1 cellular context compared by ENCODE assay signal in the genomic region with DNA sequence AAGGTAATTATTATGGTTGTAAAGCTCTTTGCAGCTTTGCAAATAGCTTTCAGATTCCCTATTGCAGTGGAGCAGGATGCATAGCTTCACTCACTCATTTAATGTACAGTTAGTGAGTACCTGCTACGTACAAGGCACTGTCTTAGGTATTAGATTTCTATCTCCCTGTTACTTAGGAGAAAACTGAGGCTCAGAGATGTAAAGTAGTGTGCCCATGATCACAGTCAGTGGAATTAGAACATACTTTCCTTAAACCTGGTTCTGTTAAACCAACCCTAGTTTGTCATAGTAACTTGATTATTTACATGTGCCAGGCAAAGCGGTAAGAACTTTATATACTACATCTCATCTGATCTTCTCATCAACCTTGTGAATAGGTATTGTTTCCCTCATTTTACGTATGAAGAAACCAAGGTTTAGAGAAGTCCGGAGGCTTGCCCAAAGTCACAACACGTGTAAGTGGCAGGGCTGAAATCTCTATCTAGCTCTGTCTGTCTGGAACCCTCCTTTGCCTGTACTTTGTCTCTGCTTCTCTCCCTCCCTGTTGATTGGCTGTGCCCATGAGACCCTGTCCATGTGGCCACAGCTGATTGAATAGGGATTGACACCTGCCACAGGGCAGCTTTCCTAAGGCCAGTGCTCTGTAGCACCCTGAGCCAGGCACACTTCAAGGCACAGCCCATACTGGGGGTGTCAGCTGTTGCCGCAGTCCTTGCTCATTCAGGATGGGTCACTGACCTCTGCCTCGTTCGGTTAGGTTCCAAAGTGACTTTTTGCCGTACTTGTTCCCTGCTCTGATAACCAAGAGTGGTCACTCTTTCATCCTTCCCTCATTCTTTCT.
TF ChIP-seq lines count a peak whose summit lies in the region.

No MANE protein-coding gene starts in this region.

TF ChIP-seq in endothelial cell of umbilical vein, 7 proteins besides CTCF, POLR2A, EP300 and RAD21:
- TF ChIP-seq EZH2 (IDR thresholded peaks at IDR 0.05; ENCODE audit: borderline replicate concordance, low read depth, low read length, severe bottlenecking) (no peak), FOS (IDR thresholded peaks at IDR 0.05; ENCODE audit: borderline replicate concordance, insufficient read depth, low read length) (no peak), POLR2AphosphoS5 (IDR thresholded peaks at IDR 0.05; ENCODE audit: insufficient read depth, low read depth, low read length) (no peak), MYC (IDR thresholded peaks at IDR 0.05; ENCODE audit: low read depth, low read length) (no peak), JUN (IDR thresholded peaks at IDR 0.05; ENCODE audit: borderline replicate concordance, insufficient read depth, insufficient read length, low read depth) (no peak), GATA2 (IDR thresholded peaks at IDR 0.05; ENCODE audit: insufficient read depth, insufficient read length, low read depth, low read length) (no peak)
- TF ChIP-seq, protein P1, sequence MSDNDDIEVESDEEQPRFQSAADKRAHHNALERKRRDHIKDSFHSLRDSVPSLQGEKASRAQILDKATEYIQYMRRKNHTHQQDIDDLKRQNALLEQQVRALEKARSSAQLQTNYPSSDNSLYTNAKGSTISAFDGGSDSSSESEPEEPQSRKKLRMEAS (IDR thresholded peaks at IDR 0.05; ENCODE audit: insufficient read depth, insufficient read length) = no peak
TF ChIP-seq in endothelial cell of umbilical vein: peak in this region for 0.
